ENCODE assay signal across 17 cellular contexts in the genomic region with DNA sequence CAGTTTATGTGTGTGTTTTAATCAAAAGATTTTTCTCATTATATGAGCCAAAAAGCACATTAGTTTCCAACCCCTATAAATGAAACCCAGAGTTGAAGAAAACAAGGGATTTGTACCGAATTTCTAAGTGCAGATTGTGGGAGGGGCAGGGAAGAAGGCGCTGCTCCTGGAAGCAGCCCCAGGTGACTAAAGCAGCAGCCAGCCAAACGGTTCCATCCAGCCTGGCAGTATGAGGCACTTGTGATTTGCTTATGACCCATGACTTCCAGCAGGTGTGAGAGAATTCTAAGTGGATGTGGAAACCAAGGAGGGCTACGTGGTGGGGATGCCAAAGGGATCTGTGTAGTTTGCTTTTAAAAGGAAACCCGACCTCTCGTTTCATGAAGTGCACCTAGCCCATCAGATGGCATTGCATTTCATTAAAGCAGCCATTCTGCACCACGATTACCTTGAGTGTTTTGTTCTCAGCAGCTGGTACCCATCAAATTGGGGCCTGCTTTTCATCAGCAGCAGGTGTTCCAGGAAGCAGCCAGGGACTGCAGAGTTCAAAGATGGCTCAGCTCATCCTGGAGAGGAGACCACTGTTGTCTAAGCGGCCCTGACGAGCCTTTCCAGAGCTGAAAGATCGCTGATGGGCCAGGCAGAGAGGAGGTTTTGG.
DNase-seq lines count a peak whose midpoint lies in the region; ATAC-seq and TF ChIP-seq lines count a peak whose summit lies in the region.
"Had no signal": no experiment of that assay in that cellular context is flagged by ENCODE, and none has a peak within 500 bp of the region (broad histone marks: within the 10 kb centered on the region; RNA-seq: fewer than 3 reads in every experiment).

No MANE protein-coding gene starts in this region.

- TF ChIP-seq CTCF in fibroblast of mammary gland (conservative IDR thresholded peaks at IDR 0.05; ENCODE audit: control insufficient read depth, insufficient read depth, low read depth, low read length), result no peak

- ATAC-seq in HG03045 (IDR thresholded peaks at IDR 0.05; ENCODE audit: unreplicated experiment), result no peak
- no peak for ATAC-seq in HG02759 (IDR thresholded peaks at IDR 0.05; ENCODE audit: unreplicated experiment)
- no peak for ATAC-seq in stimulated activated naive CD8-positive, alpha-beta T cell treated with anti-CD3 and anti-CD28 coated beads, Interleukin-15, Interleukin-2, amounts not matched to agents 100 U/mL and 50 U/mL, for 24 hours
- ATAC-seq: effector memory CD8-positive, alpha-beta T cell; left ventricle myocardium superior had no signal

- H3K4me3 ChIP-seq in fibroblast of mammary gland (ENCODE audit: control insufficient read depth, low read depth, low read length), result no peak overlapping the region
- H3K4me3 ChIP-seq: adrenal gland had no signal

- DNase-seq in DMS53 treated with DMSO at 0.1 percent for 48 hours (lab: John Stamatoyannopoulos, UW; ENCODE audit: unreplicated experiment), result peak; percentile 49
- peak; percentile 91 for DNase-seq in NCI-H146 treated with DMSO at 0.1 percent for 48 hours (lab: John Stamatoyannopoulos, UW; ENCODE audit: unreplicated experiment)
- peak; percentile 98 for DNase-seq in NCI-H510A (lab: John Stamatoyannopoulos, UW)
- peak; percentile 12 for DNase-seq in fibroblast of mammary gland (ENCODE audit: low read depth)
- DNase-seq in stimulated activated naive CD8-positive, alpha-beta T cell treated with anti-CD3 and anti-CD28 coated beads, Interleukin-15, Interleukin-2, amounts not matched to agents 100 U/mL and 50 U/mL, for 24 hours, result no peak
- no peak for DNase-seq in HPDE6-E6E7 (ENCODE audit: extremely low spot score)
- DNase-seq: effector memory CD8-positive, alpha-beta T cell; foreskin fibroblast; KG1; left ventricle myocardium superior; NCI-H1930; stimulated activated CD4-positive, alpha-beta T cell treated with anti-CD3 and anti-CD28 coated beads, Interleukin-12 subunit alpha, Interleukin-12 subunit beta, amount 100 ng/mL, for 4 hours; SW 1271; WERI-Rb-1 had no signal

Comparison
In these comparisons a context has a peak if more than half of its experiments do, and no peak if none do; other contexts are left out.
1. DNase-seq: peak in DMS53 treated with DMSO at 0.1 percent for 48 hours (single experiment), NCI-H146 treated with DMSO at 0.1 percent for 48 hours (single experiment), NCI-H510A (single experiment) and fibroblast of mammary gland (single experiment); none in stimulated activated naive CD8-positive, alpha-beta T cell treated with anti-CD3 and anti-CD28 coated beads, Interleukin-15, Interleukin-2, amounts not matched to agents 100 U/mL and 50 U/mL, for 24 hours (single experiment) and HPDE6-E6E7 (single experiment).